8 cellular contexts compared by ENCODE assay signal in genomic region chr6:79630883-79631799, GRCh38. TPM values are rescaled to one million over a fixed set of nuclear protein-coding genes. Genes with fewer than 3 reads are reported as not detected.
DNase-seq lines count a peak whose midpoint lies in the region; ATAC-seq and TF ChIP-seq lines count a peak whose summit lies in the region.

SH3BGRL2 (plus strand) TSS chr6:79631329; CDS start chr6:79631462, 133 bp downstream.

- no peaks in the 10 kb centered on the region for H3K79me2 ChIP-seq in mammary epithelial cell (ENCODE audit: insufficient read depth, low read length)

- no peaks in the 10 kb centered on the region for H3K27me3 ChIP-seq in mammary epithelial cell (ENCODE audit: insufficient read depth, low read length)
- no peaks in the 10 kb centered on the region for H3K27me3 ChIP-seq in iPS DF 6.9 (ENCODE audit: control insufficient read depth, insufficient read depth, low read length)

- in situ Hi-C loops in SK-MEL-5 (cut with HindIII; ENCODE audit: low pct_unique_long_range_greater_than_20kb, low sequenced_read_pairs) (no loop called here), mammary epithelial cell (cut with MboI; ENCODE audit: low sequenced_read_pairs in 2 of 2) (no loop called here)

- peak within 1 kb of the TSS; percentile 93 for H3K4me2 ChIP-seq in mammary epithelial cell (ENCODE audit: insufficient read depth, low read depth, low read length)

- BruUV-seq in mammary epithelial cell (replicated peaks; lab: Mats Ljungman, UMichigan), result no TSS peak

- dilution Hi-C loops in mammary epithelial cell (cut with HindIII; ENCODE audit: low sequenced_read_pairs), result no loop called here

- no peaks in the 10 kb centered on the region for H4K20me1 ChIP-seq in mammary epithelial cell (ENCODE audit: insufficient read depth, low read length)

- H3K36me3 ChIP-seq in mammary epithelial cell (ENCODE audit: insufficient read depth, low read length) (no peaks in the 10 kb centered on the region), iPS DF 6.9 (ENCODE audit: control insufficient read depth, insufficient read depth, low read length) (no peaks in the 10 kb centered on the region)

- H3K4me1 ChIP-seq in mammary epithelial cell (ENCODE audit: insufficient read depth, low read length) (peaks cover 17% of the 10 kb centered on the region), iPS DF 6.9 (ENCODE audit: control insufficient read depth, insufficient read depth, low read length) (no peaks in the 10 kb centered on the region)

- WGBS in mammary epithelial cell (ENCODE audit: low coverage, missing lambda C conversion rate), result under 1% methylated on average over 25 of the region's 77 CpGs
- no CpG with 5 or more reads among the region's 77 CpGs for WGBS in iPS DF 6.9 (ENCODE audit: insufficient coverage, insufficient read length)

- H3K4me3 ChIP-seq in mammary epithelial cell (replicated peaks in 1 of 3; ENCODE audit: insufficient read depth in 1 of 3, low read depth in 2 of 3, low read length in 3 of 3) (peak within 1 kb of the TSS; percentile 40 to 77 (median 63)), iPS DF 6.9 (ENCODE audit: low read length) (peak within 1 kb of the TSS; percentile 99)

- peak within 1 kb of the TSS; percentile 87 for H2AFZ ChIP-seq in mammary epithelial cell (ENCODE audit: low read depth, low read length)

- peak; percentile 86 for DNase-seq in COLO668 (lab: John Stamatoyannopoulos, UW; ENCODE audit: unreplicated experiment)
- DNase-seq in SK-MEL-5 (ENCODE audit: low read depth, low spot score), result peak; percentile 49
- peak; percentile 63 for DNase-seq in mammary epithelial cell
- DNase-seq in iPS DF 6.9 (ENCODE audit: low read depth, low spot score), result peak; percentile 29
- DNase-seq in pulmonary artery endothelial cell (ENCODE audit: low read depth, low spot score), result peak; percentile 33

- H3K27ac ChIP-seq in mammary epithelial cell (ENCODE audit: insufficient read depth, low read depth, low read length) (no peak within 1 kb of the TSS), iPS DF 6.9 (ENCODE audit: low read length) (no peak within 1 kb of the TSS)

- no peak for TF ChIP-seq EP300 in Ishikawa (IDR thresholded peaks at IDR 0.05; ENCODE audit: borderline replicate concordance)

- TF ChIP-seq CTCF in mammary epithelial cell (conservative IDR thresholded peaks at IDR 0.05 in 1 of 2, IDR thresholded peaks at IDR 0.05 in 1 of 2; ENCODE audit: extremely low read depth in 1 of 2, insufficient read depth in 1 of 2, low read depth in 1 of 2, low read length in 2 of 2), result no peak

- H3K9ac ChIP-seq in mammary epithelial cell (ENCODE audit: insufficient read depth, low read length), result no peak within 1 kb of the TSS

- intact Hi-C loops in mammary epithelial cell (cut with micrococcal nuclease), result loop anchor here (2.0 to 5.0 kb wide), 3 partner anchors 41 to 94 kb away; partner anchors contain the start of gene LCA5

- no peaks in the 10 kb centered on the region for H3K9me3 ChIP-seq in mammary epithelial cell (replicated peaks; ENCODE audit: insufficient read depth, low read length)
- H3K9me3 ChIP-seq in iPS DF 6.9 (ENCODE audit: control insufficient read depth, insufficient read depth, low read length), result no peaks in the 10 kb centered on the region

- ATAC-seq in GM21367 (IDR thresholded peaks at IDR 0.05; ENCODE audit: unreplicated experiment), result peak; percentile 77
- no peak for ATAC-seq in HG03439 (IDR thresholded peaks at IDR 0.05; ENCODE audit: unreplicated experiment)

- no peak for TF ChIP-seq RAD21 in Ishikawa (IDR thresholded peaks at IDR 0.05; ENCODE audit: low read depth)

- CTCF ChIA-PET in mammary epithelial cell (lab: Charles Lee; ENCODE audit: low non-redundant PET), result no interaction called here

TF ChIP-seq in Ishikawa, 13 proteins besides CTCF, POLR2A, EP300 and RAD21:
- no peak for TF ChIP-seq USF1 (IDR thresholded peaks at IDR 0.05)
- TF ChIP-seq MAX (IDR thresholded peaks at IDR 0.05), result peak; percentile 52
- TF ChIP-seq REST (IDR thresholded peaks at IDR 0.05; ENCODE audit: low read depth), result no peak
- TF ChIP-seq TAF1 (IDR thresholded peaks at IDR 0.05; ENCODE audit: low read depth), result peak; percentile 70; the same call in 1 of the 2 replicates
- TF ChIP-seq YY1 (IDR thresholded peaks at IDR 0.05; ENCODE audit: low read depth), result no peak
- no peak for TF ChIP-seq EGR1 (IDR thresholded peaks at IDR 0.05)
- no peak for TF ChIP-seq CREB1 (IDR thresholded peaks at IDR 0.05; ENCODE audit: low read depth)
- TF ChIP-seq TCF12 (IDR thresholded peaks at IDR 0.05; ENCODE audit: low read depth), result no peak
- peak; percentile 88 for TF ChIP-seq ZBTB7A (IDR thresholded peaks at IDR 0.05; ENCODE audit: low read depth)
- TF ChIP-seq NFIC (IDR thresholded peaks at IDR 0.05), result no peak
- TF ChIP-seq FOXM1 (IDR thresholded peaks at IDR 0.05; ENCODE audit: borderline replicate concordance, low read depth), result no peak
- TF ChIP-seq CEBPB (IDR thresholded peaks at IDR 0.05), result no peak
- TF ChIP-seq TEAD4 (IDR thresholded peaks at IDR 0.05), result no peak

RNA-seq across cellular contexts. Expression of gene SH3BGRL2, which starts in this region (rescaled TPM):
- total RNA-seq in SK-MEL-5 (2014; rRNA removed; shearing (Covaris generic)), result 0.98 and 1.0 TPM in 2 replicates
- 1.1 and 1.5 TPM in 2 replicates for polyA plus RNA-seq in SK-MEL-5 (2015; cell fraction: cytosol; rRNA removed)
- 0.09 and 0.44 TPM in 2 replicates for polyA plus RNA-seq in SK-MEL-5 (2015; cell fraction: nucleus; rRNA removed)
- total RNA-seq in mammary epithelial cell, result 10 to 100 TPM in 1 of 2 donors, 1 to 10 TPM in 1; 6.6 to 16.3 TPM
- polyA plus RNA-seq in mammary epithelial cell, result 1.5 TPM
- polyA minus RNA-seq in mammary epithelial cell, result 1.2 TPM
- total RNA-seq in pulmonary artery endothelial cell, result 24.4 and 26.3 TPM in 2 replicates

Comparison
In these comparisons a context has a peak if more than half of its experiments do, and no peak if none do; other contexts are left out.
1. DNase-seq: peak in every context shown above with its lines; median percentile 86 in COLO668; 63 in mammary epithelial cell; 49 in SK-MEL-5; 33 in pulmonary artery endothelial cell; 29 in iPS DF 6.9.